2 cellular contexts compared by ENCODE assay signal in the genomic region with DNA sequence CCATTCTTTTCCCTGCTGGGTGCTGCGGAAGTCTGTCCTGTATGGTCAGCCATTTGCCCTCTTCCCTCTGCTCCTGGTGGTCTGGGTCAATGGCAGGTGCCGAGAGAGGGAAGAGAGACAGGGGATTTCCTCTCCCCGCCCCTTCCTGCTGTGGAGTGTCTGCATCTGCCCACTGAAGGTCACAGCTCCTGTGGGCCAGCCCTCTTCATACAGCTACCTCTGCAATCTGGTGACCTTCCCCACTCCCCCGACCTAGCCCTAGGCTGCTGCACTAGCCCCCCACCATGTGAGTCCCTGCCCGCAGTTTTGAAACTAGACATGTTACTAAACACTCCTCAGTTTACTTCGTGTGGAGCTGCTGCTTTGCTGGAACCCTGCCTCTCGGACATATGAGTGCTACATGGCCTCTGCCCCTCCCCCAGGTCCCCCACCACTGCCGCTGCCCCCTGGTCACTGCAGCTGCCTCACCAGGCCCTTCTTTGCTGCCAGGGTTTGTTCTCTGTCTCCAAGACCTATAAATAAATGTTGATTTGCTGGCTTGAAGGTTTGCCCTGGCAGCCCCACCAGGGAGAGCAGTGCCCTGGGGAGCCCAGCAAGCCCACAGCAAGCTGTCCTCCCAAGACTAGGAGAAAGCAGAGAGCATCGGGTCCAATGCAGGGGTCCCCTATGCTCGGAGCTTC.
A peak's percentile ranks its signal among the peaks of the same experiment; 100 is the strongest.
TF ChIP-seq lines count a peak whose summit lies in the region.

No MANE protein-coding gene starts in this region.

TF ChIP-seq in GM12878, 131 proteins besides CTCF, POLR2A, EP300 and RAD21 (continued from another document):
- TF ChIP-seq, protein P1, sequence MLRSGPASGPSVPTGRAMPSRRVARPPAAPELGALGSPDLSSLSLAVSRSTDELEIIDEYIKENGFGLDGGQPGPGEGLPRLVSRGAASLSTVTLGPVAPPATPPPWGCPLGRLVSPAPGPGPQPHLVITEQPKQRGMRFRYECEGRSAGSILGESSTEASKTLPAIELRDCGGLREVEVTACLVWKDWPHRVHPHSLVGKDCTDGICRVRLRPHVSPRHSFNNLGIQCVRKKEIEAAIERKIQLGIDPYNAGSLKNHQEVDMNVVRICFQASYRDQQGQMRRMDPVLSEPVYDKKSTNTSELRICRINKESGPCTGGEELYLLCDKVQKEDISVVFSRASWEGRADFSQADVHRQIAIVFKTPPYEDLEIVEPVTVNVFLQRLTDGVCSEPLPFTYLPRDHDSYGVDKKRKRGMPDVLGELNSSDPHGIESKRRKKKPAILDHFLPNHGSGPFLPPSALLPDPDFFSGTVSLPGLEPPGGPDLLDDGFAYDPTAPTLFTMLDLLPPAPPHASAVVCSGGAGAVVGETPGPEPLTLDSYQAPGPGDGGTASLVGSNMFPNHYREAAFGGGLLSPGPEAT (IDR thresholded peaks at IDR 0.05; ENCODE audit: low read depth): peak; percentile 24; the same call in 1 of the 2 replicates
- TF ChIP-seq, protein P2, sequence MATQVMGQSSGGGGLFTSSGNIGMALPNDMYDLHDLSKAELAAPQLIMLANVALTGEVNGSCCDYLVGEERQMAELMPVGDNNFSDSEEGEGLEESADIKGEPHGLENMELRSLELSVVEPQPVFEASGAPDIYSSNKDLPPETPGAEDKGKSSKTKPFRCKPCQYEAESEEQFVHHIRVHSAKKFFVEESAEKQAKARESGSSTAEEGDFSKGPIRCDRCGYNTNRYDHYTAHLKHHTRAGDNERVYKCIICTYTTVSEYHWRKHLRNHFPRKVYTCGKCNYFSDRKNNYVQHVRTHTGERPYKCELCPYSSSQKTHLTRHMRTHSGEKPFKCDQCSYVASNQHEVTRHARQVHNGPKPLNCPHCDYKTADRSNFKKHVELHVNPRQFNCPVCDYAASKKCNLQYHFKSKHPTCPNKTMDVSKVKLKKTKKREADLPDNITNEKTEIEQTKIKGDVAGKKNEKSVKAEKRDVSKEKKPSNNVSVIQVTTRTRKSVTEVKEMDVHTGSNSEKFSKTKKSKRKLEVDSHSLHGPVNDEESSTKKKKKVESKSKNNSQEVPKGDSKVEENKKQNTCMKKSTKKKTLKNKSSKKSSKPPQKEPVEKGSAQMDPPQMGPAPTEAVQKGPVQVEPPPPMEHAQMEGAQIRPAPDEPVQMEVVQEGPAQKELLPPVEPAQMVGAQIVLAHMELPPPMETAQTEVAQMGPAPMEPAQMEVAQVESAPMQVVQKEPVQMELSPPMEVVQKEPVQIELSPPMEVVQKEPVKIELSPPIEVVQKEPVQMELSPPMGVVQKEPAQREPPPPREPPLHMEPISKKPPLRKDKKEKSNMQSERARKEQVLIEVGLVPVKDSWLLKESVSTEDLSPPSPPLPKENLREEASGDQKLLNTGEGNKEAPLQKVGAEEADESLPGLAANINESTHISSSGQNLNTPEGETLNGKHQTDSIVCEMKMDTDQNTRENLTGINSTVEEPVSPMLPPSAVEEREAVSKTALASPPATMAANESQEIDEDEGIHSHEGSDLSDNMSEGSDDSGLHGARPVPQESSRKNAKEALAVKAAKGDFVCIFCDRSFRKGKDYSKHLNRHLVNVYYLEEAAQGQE (IDR thresholded peaks at IDR 0.05; ENCODE audit: low read depth, low read length): no peak
- TF ChIP-seq, protein P3, sequence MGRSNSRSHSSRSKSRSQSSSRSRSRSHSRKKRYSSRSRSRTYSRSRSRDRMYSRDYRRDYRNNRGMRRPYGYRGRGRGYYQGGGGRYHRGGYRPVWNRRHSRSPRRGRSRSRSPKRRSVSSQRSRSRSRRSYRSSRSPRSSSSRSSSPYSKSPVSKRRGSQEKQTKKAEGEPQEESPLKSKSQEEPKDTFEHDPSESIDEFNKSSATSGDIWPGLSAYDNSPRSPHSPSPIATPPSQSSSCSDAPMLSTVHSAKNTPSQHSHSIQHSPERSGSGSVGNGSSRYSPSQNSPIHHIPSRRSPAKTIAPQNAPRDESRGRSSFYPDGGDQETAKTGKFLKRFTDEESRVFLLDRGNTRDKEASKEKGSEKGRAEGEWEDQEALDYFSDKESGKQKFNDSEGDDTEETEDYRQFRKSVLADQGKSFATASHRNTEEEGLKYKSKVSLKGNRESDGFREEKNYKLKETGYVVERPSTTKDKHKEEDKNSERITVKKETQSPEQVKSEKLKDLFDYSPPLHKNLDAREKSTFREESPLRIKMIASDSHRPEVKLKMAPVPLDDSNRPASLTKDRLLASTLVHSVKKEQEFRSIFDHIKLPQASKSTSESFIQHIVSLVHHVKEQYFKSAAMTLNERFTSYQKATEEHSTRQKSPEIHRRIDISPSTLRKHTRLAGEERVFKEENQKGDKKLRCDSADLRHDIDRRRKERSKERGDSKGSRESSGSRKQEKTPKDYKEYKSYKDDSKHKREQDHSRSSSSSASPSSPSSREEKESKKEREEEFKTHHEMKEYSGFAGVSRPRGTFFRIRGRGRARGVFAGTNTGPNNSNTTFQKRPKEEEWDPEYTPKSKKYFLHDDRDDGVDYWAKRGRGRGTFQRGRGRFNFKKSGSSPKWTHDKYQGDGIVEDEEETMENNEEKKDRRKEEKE (IDR thresholded peaks at IDR 0.05): no peak
- TF ChIP-seq NBN (IDR thresholded peaks at IDR 0.05) (no peak), HDGF (IDR thresholded peaks at IDR 0.05) (0 out of 2 replicates have a peak, but pooled peaks have one; percentile 30), BHLHE40 (IDR thresholded peaks at IDR 0.05; ENCODE audit: borderline replicate concordance in 1 of 2, low read depth in 2 of 2, low read length in 1 of 2) (peak in 1 of 2 experiments; percentile 23; a peak in 1 of 4 replicates)

TF ChIP-seq in WTC11, 78 proteins besides CTCF, POLR2A, EP300 and RAD21 (continued from another document):
- TF ChIP-seq, protein P4, sequence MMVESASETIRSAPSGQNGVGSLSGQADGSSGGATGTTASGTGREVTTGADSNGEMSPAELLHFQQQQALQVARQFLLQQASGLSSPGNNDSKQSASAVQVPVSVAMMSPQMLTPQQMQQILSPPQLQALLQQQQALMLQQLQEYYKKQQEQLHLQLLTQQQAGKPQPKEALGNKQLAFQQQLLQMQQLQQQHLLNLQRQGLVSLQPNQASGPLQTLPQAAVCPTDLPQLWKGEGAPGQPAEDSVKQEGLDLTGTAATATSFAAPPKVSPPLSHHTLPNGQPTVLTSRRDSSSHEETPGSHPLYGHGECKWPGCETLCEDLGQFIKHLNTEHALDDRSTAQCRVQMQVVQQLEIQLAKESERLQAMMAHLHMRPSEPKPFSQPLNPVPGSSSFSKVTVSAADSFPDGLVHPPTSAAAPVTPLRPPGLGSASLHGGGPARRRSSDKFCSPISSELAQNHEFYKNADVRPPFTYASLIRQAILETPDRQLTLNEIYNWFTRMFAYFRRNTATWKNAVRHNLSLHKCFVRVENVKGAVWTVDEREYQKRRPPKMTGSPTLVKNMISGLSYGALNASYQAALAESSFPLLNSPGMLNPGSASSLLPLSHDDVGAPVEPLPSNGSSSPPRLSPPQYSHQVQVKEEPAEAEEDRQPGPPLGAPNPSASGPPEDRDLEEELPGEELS (CRISPR knock-in tag; IDR thresholded peaks at IDR 0.05): no peak
- TF ChIP-seq, protein P5, sequence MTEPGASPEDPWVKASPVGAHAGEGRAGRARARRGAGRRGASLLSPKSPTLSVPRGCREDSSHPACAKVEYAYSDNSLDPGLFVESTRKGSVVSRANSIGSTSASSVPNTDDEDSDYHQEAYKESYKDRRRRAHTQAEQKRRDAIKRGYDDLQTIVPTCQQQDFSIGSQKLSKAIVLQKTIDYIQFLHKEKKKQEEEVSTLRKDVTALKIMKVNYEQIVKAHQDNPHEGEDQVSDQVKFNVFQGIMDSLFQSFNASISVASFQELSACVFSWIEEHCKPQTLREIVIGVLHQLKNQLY (CRISPR knock-in tag; IDR thresholded peaks at IDR 0.05): no peak
- TF ChIP-seq RORB (CRISPR knock-in tag; IDR thresholded peaks at IDR 0.05) (no peak), ZNF416 (CRISPR knock-in tag; IDR thresholded peaks at IDR 0.05) (no peak), FOXP1 (CRISPR knock-in tag; IDR thresholded peaks at IDR 0.05; ENCODE audit: borderline replicate concordance) (no peak), ELF4 (CRISPR knock-in tag; IDR thresholded peaks at IDR 0.05; ENCODE audit: low read depth) (no peak), GABPB1 (CRISPR knock-in tag; IDR thresholded peaks at IDR 0.05) (no peak), MXD4 (CRISPR knock-in tag; IDR thresholded peaks at IDR 0.05; ENCODE audit: borderline replicate concordance) (no peak), ZNF219 (CRISPR knock-in tag; IDR thresholded peaks at IDR 0.05; ENCODE audit: borderline replicate concordance) (no peak), ZNF671 (CRISPR knock-in tag; IDR thresholded peaks at IDR 0.05) (no peak)
- TF ChIP-seq, protein P6, sequence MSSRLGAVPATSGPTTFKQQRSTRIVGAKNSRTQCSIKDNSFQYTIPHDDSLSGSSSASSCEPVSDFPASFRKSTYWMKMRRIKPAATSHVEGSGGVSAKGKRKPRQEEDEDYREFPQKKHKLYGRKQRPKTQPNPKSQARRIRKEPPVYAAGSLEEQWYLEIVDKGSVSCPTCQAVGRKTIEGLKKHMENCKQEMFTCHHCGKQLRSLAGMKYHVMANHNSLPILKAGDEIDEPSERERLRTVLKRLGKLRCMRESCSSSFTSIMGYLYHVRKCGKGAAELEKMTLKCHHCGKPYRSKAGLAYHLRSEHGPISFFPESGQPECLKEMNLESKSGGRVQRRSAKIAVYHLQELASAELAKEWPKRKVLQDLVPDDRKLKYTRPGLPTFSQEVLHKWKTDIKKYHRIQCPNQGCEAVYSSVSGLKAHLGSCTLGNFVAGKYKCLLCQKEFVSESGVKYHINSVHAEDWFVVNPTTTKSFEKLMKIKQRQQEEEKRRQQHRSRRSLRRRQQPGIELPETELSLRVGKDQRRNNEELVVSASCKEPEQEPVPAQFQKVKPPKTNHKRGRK (CRISPR knock-in tag; IDR thresholded peaks at IDR 0.05; ENCODE audit: borderline replicate concordance): no peak
- TF ChIP-seq, protein P7, sequence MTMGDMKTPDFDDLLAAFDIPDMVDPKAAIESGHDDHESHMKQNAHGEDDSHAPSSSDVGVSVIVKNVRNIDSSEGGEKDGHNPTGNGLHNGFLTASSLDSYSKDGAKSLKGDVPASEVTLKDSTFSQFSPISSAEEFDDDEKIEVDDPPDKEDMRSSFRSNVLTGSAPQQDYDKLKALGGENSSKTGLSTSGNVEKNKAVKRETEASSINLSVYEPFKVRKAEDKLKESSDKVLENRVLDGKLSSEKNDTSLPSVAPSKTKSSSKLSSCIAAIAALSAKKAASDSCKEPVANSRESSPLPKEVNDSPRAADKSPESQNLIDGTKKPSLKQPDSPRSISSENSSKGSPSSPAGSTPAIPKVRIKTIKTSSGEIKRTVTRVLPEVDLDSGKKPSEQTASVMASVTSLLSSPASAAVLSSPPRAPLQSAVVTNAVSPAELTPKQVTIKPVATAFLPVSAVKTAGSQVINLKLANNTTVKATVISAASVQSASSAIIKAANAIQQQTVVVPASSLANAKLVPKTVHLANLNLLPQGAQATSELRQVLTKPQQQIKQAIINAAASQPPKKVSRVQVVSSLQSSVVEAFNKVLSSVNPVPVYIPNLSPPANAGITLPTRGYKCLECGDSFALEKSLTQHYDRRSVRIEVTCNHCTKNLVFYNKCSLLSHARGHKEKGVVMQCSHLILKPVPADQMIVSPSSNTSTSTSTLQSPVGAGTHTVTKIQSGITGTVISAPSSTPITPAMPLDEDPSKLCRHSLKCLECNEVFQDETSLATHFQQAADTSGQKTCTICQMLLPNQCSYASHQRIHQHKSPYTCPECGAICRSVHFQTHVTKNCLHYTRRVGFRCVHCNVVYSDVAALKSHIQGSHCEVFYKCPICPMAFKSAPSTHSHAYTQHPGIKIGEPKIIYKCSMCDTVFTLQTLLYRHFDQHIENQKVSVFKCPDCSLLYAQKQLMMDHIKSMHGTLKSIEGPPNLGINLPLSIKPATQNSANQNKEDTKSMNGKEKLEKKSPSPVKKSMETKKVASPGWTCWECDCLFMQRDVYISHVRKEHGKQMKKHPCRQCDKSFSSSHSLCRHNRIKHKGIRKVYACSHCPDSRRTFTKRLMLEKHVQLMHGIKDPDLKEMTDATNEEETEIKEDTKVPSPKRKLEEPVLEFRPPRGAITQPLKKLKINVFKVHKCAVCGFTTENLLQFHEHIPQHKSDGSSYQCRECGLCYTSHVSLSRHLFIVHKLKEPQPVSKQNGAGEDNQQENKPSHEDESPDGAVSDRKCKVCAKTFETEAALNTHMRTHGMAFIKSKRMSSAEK (CRISPR knock-in tag; IDR thresholded peaks at IDR 0.05; ENCODE audit: borderline replicate concordance): no peak
